Comparison of ENCODE assay signal across 15 cellular contexts in genomic region chr7:120171406-120171805, GRCh38.
A peak's percentile ranks its signal among the peaks of the same experiment; 100 is the strongest.
DNase-seq lines count a peak whose midpoint lies in the region; ATAC-seq and TF ChIP-seq lines count a peak whose summit lies in the region.
"Had no signal": no experiment of that assay in that cellular context is flagged by ENCODE, and none has a peak within 500 bp of the region (broad histone marks: within the 10 kb centered on the region; RNA-seq: fewer than 3 reads in every experiment).

No MANE protein-coding gene starts in this region.

- H3K4me3 ChIP-seq in mammary epithelial cell (replicated peaks in 1 of 3; ENCODE audit: insufficient read depth in 1 of 3, low read depth in 2 of 3, low read length in 3 of 3) (no peak overlapping the region), breast epithelium (no peak overlapping the region), smooth muscle cell (no peak overlapping the region)
- H3K4me3 ChIP-seq: K562 had no signal

- H3K36me3 ChIP-seq in mammary epithelial cell (ENCODE audit: insufficient read depth, low read length) (no peaks in the 10 kb centered on the region), breast epithelium (no peaks in the 10 kb centered on the region), smooth muscle cell (ENCODE audit: low read depth) (no peaks in the 10 kb centered on the region)

- intact Hi-C loops in mammary epithelial cell (cut with micrococcal nuclease) (no loop called here), breast epithelium (cut with DNase I; ENCODE audit: low total_unique reads) (no loop called here)

- ATAC-seq in foreskin keratinocyte (peak; percentile 94), HG03571 (IDR thresholded peaks at IDR 0.05; ENCODE audit: unreplicated experiment) (no peak)
- ATAC-seq: K562 had no signal

- no peak for TF ChIP-seq POLR2A in breast epithelium (IDR thresholded peaks at IDR 0.05)

- no peaks in the 10 kb centered on the region for H4K20me1 ChIP-seq in mammary epithelial cell (ENCODE audit: insufficient read depth, low read length)
- H4K20me1 ChIP-seq in smooth muscle cell (ENCODE audit: low read depth), result no peaks in the 10 kb centered on the region

- in situ Hi-C loops in mammary epithelial cell (cut with MboI; ENCODE audit: low sequenced_read_pairs in 2 of 2), result no loop called here

- WGBS in mammary epithelial cell (ENCODE audit: low coverage, missing lambda C conversion rate), result 31% methylated on average over 1 of the region's 1 CpG
- 84% methylated on average over 1 of the region's 1 CpG for WGBS in smooth muscle cell (ENCODE audit: low lambda C conversion rate)

- H3K27ac ChIP-seq in mammary epithelial cell (ENCODE audit: insufficient read depth, low read depth, low read length) (no peak overlapping the region), breast epithelium (no peak overlapping the region), foreskin keratinocyte (no peak overlapping the region), smooth muscle cell (ENCODE audit: low read depth) (peak overlapping the region; percentile 49)
- H3K27ac ChIP-seq: 22Rv1 had no signal

- peak overlapping the region; percentile 32 for H3K4me2 ChIP-seq in mammary epithelial cell (ENCODE audit: insufficient read depth, low read depth, low read length)
- H3K4me2 ChIP-seq in smooth muscle cell, result peak overlapping the region; percentile 4

- H3K4me1 ChIP-seq in mammary epithelial cell (ENCODE audit: insufficient read depth, low read length), result peaks cover 7% of the 10 kb centered on the region
- no peaks in the 10 kb centered on the region for H3K4me1 ChIP-seq in breast epithelium
- H3K4me1 ChIP-seq in foreskin keratinocyte, result peaks cover 14% of the 10 kb centered on the region
- H3K4me1 ChIP-seq in smooth muscle cell (ENCODE audit: low read depth), result no peaks in the 10 kb centered on the region

- H3K79me2 ChIP-seq in mammary epithelial cell (ENCODE audit: insufficient read depth, low read length) (no peaks in the 10 kb centered on the region), smooth muscle cell (ENCODE audit: low read depth) (no peaks in the 10 kb centered on the region)

- BruUV-seq in mammary epithelial cell (replicated peaks; lab: Mats Ljungman, UMichigan), result no TSS peak

- dilution Hi-C loops in mammary epithelial cell (cut with HindIII; ENCODE audit: low sequenced_read_pairs), result no loop called here

- H2AFZ ChIP-seq in mammary epithelial cell (ENCODE audit: low read depth, low read length), result no peak overlapping the region
- peak overlapping the region; percentile 13 for H2AFZ ChIP-seq in smooth muscle cell (ENCODE audit: low read depth)

- CTCF ChIA-PET in mammary epithelial cell (lab: Charles Lee; ENCODE audit: low non-redundant PET), result no interaction called here

- H3K27me3 ChIP-seq in mammary epithelial cell (ENCODE audit: insufficient read depth, low read length), result no peaks in the 10 kb centered on the region
- no peaks in the 10 kb centered on the region for H3K27me3 ChIP-seq in breast epithelium
- H3K27me3 ChIP-seq in foreskin keratinocyte, result no peaks in the 10 kb centered on the region
- no peaks in the 10 kb centered on the region for H3K27me3 ChIP-seq in smooth muscle cell (ENCODE audit: low read depth)

- DNase-seq in mammary epithelial cell, result peak; percentile 52
- DNase-seq in breast epithelium (ENCODE audit: low spot score in 2 of 2), result no peak
- peak; percentile 35 to 66 for DNase-seq in foreskin keratinocyte
- DNase-seq in smooth muscle cell (lab: John Stamatoyannopoulos, UW; ENCODE audit: unreplicated experiment), result no peak
- DNase-seq in stimulated activated CD8-positive, alpha-beta memory T cell treated with anti-CD3 and anti-CD28 coated beads, Interleukin-4, amount 100 ng/mL, for 48 hours, result no peak
- DNase-seq in ureter (ENCODE audit: low spot score), result no peak
- DNase-seq in ecto neural progenitor cell (ENCODE audit: low spot score), result no peak
- DNase-seq: H7, NCI-H1092 treated with DMSO at 0.1 percent for 48 hours, NCI-H1694, NCI-H2081 treated with DMSO at 0.1 percent for 48 hours, SHP77 had no signal

- no peaks in the 10 kb centered on the region for H3K9me3 ChIP-seq in mammary epithelial cell (replicated peaks; ENCODE audit: insufficient read depth, low read length)
- no peaks in the 10 kb centered on the region for H3K9me3 ChIP-seq in breast epithelium
- H3K9me3 ChIP-seq in smooth muscle cell (replicated peaks; ENCODE audit: low read depth), result no peaks in the 10 kb centered on the region

- no peak overlapping the region for H3K9ac ChIP-seq in mammary epithelial cell (ENCODE audit: insufficient read depth, low read length)
- H3K9ac ChIP-seq in smooth muscle cell (ENCODE audit: low read depth), result no peak overlapping the region

- no peaks in the 10 kb centered on the region for H3F3A ChIP-seq in smooth muscle cell (ENCODE audit: low read depth)

- TF ChIP-seq CTCF in mammary epithelial cell (conservative IDR thresholded peaks at IDR 0.05 in 1 of 2, IDR thresholded peaks at IDR 0.05 in 1 of 2; ENCODE audit: extremely low read depth in 1 of 2, insufficient read depth in 1 of 2, low read depth in 1 of 2, low read length in 2 of 2) (no peak), breast epithelium (IDR thresholded peaks at IDR 0.05) (no peak), foreskin keratinocyte (conservative IDR thresholded peaks at IDR 0.05) (no peak), smooth muscle cell (IDR thresholded peaks at IDR 0.05; ENCODE audit: borderline replicate concordance, insufficient read depth, poor library complexity, severe bottlenecking) (no peak)

Comparison
In these comparisons a context has a peak if more than half of its experiments do, and no peak if none do; other contexts are left out.
1. DNase-seq: peak in mammary epithelial cell (single experiment) and foreskin keratinocyte (2 of 2); none in breast epithelium (0 of 2), smooth muscle cell (single experiment), stimulated activated CD8-positive, alpha-beta memory T cell treated with anti-CD3 and anti-CD28 coated beads, Interleukin-4, amount 100 ng/mL, for 48 hours (single experiment), ureter (single experiment) and ecto neural progenitor cell (single experiment).